9 cellular contexts compared by ENCODE assay signal in the genomic region with DNA sequence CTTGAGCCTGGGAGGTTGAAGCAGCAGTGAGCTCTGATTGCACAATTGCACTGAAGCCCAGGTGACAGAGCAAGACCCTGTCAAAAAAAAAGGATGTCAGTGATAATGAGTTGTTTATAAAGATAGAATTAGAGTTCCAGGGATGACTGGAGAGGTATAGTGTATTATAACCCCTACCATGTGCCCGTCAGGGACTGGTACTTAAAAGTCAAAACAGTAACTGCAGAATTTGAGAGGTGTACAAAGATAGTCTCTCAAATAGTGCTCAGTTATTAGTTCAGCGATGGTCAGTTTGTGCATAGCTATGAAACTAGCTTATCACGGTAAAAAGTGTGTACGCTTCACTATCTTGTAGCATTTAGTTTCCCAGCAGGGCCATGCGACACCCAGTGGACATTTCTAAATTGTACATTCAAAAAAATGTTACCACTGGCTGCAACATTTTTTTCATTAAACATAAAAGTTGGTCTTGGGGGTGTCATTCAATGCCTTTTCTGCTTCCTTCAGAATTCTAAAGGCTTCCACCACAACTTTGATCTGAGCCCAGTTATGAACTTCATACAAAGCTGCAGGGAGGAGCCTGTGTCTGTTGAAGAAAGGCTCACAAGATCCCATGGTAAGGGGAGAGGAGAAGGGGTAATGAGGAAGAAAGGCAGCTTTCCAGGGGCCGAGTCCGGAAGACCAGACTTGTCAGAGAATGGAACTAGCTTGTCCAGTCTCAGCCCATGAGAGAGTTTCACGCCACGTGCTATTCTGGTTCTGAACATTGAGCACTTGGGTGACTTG. TPM values are rescaled to one million over a fixed set of nuclear protein-coding genes. Genes with fewer than 3 reads are reported as not detected.
DNase-seq lines count a peak whose midpoint lies in the region; ATAC-seq and TF ChIP-seq lines count a peak whose summit lies in the region.
"Had no signal": no experiment of that assay in that cellular context is flagged by ENCODE, and none has a peak within 500 bp of the region (broad histone marks: within the 10 kb centered on the region; RNA-seq: fewer than 3 reads in every experiment).

No MANE protein-coding gene starts in this region.

- no peak overlapping the region; the same call in 1 of the 2 replicates for H2AFZ ChIP-seq in GM23248
- H2AFZ ChIP-seq in SK-N-SH (ENCODE audit: low read depth): no peak overlapping the region

- WGBS in GM23248 (ENCODE audit: low coverage in 1 of 2, low lambda C conversion rate in 2 of 2, missing lambda C conversion rate in 2 of 2), 2 experiments: 16% methylated on average over 9 of the region's 9 CpGs
- WGBS in SK-N-SH (ENCODE audit: low lambda C conversion rate): 33% methylated on average over 9 of the region's 9 CpGs

- CTCF ChIA-PET in SK-N-SH (lab: Yijun Ruan, JAX): interaction anchor here (0.8 to 2.0 kb wide), 3 partner anchors 12 to 33 kb away, joined by 4 to 8 read pairs (median 5); no protein-coding TSS in a partner anchor

- no peaks in the 10 kb centered on the region for H3K9me2 ChIP-seq in GM23248 (ENCODE audit: insufficient read depth)
- no peaks in the 10 kb centered on the region for H3K9me2 ChIP-seq in SK-N-SH

- TF ChIP-seq CTCF in AG10803 (conservative IDR thresholded peaks at IDR 0.05; ENCODE audit: low read length): peak; percentile 49
- peak; percentile 71 for TF ChIP-seq CTCF in SK-N-SH (IDR thresholded peaks at IDR 0.05)

- H3K4me3 ChIP-seq in AG10803 (ENCODE audit: low read length) (no peak overlapping the region), GM23248 (no peak overlapping the region), SK-N-SH (ENCODE audit: low read depth in 2 of 2, low read length in 1 of 2) (no peak overlapping the region)

- in situ Hi-C loops in GM23248 (cut with MboI): loop anchor here (10.0 kb wide), 1 partner anchor 175 kb away; no protein-coding TSS in a partner anchor

- H3K27me3 ChIP-seq in GM23248 (replicated peaks; ENCODE audit: insufficient read depth): no peaks in the 10 kb centered on the region
- H3K27me3 ChIP-seq in SK-N-SH (ENCODE audit: insufficient read depth): peaks cover 5% of the 10 kb centered on the region; the same call in 1 of the 2 replicates

- peak overlapping the region; percentile 35 for H3K4me2 ChIP-seq in GM23248 (ENCODE audit: unreplicated experiment)
- no peak overlapping the region for H3K4me2 ChIP-seq in SK-N-SH

- POLR2A ChIA-PET in SK-N-SH (lab: Yijun Ruan, JAX): no interaction called here

- no peak for ATAC-seq in GM19452 (IDR thresholded peaks at IDR 0.05; ENCODE audit: unreplicated experiment)

- H3K36me3 ChIP-seq in GM23248 (ENCODE audit: low read depth) (no peaks in the 10 kb centered on the region), SK-N-SH (replicated peaks in 1 of 2; ENCODE audit: control insufficient read depth in 1 of 2, insufficient read depth in 2 of 2, low read length in 1 of 2) (no peaks in the 10 kb centered on the region)

- H3F3A ChIP-seq in GM23248 (ENCODE audit: insufficient read depth) (no peaks in the 10 kb centered on the region), SK-N-SH (replicated peaks; ENCODE audit: insufficient read depth) (peaks cover 4% of the 10 kb centered on the region)

- no peaks in the 10 kb centered on the region for H3K4me1 ChIP-seq in GM23248 (ENCODE audit: insufficient read depth)
- no peaks in the 10 kb centered on the region; a peak in 1 of 4 replicates for H3K4me1 ChIP-seq in SK-N-SH (ENCODE audit: control insufficient read depth in 1 of 2, insufficient read depth in 2 of 2, low read depth in 1 of 2, low read length in 1 of 2)

- H3K79me2 ChIP-seq in GM23248 (ENCODE audit: insufficient read depth): no peaks in the 10 kb centered on the region
- H3K79me2 ChIP-seq in SK-N-SH (ENCODE audit: insufficient read depth): no peaks in the 10 kb centered on the region

- H3K9ac ChIP-seq in GM23248: no peak overlapping the region
- H3K9ac ChIP-seq in SK-N-SH: no peak overlapping the region

- no peaks in the 10 kb centered on the region for H4K20me1 ChIP-seq in GM23248 (ENCODE audit: insufficient read depth)
- H4K20me1 ChIP-seq in SK-N-SH (ENCODE audit: insufficient read depth): no peaks in the 10 kb centered on the region

- TF ChIP-seq RAD21 in SK-N-SH (IDR thresholded peaks at IDR 0.05; ENCODE audit: low read length): peak; percentile 45

- no peaks in the 10 kb centered on the region for H3K9me3 ChIP-seq in GM23248 (ENCODE audit: low read depth)
- no peaks in the 10 kb centered on the region for H3K9me3 ChIP-seq in SK-N-SH

- peak; percentile 24 for DNase-seq in AG10803 (ENCODE audit: low read depth)
- DNase-seq in GM23248: peak; percentile 57
- peak; percentile 39 for DNase-seq in SK-N-SH
- peak; percentile 3 for DNase-seq in germinal center (ENCODE audit: low spot score)
- DNase-seq in NCI-H1417 (lab: John Stamatoyannopoulos, UW): no peak
- DNase-seq in GM19240 (ENCODE audit: insufficient read length, low spot score): no peak
- DNase-seq in mesenteric fat pad (ENCODE audit: low spot score): no peak
- DNase-seq: NCI-H1694 had no signal

- H3K27ac ChIP-seq in GM23248: no peak overlapping the region
- no peak overlapping the region for H3K27ac ChIP-seq in SK-N-SH (ENCODE audit: low read depth in 2 of 2, low read length in 1 of 2)

- no peak for TF ChIP-seq EP300 in SK-N-SH (IDR thresholded peaks at IDR 0.05; ENCODE audit: borderline replicate concordance in 1 of 2, low read depth in 1 of 2, low read length in 1 of 2)

TF ChIP-seq in SK-N-SH, 30 proteins besides CTCF, POLR2A, EP300 and RAD21:
- TF ChIP-seq GABPA (IDR thresholded peaks at IDR 0.05; ENCODE audit: low read depth) (no peak), SMC3 (IDR thresholded peaks at IDR 0.05; ENCODE audit: low read depth, low read length) (0 out of 2 replicates have a peak, but pooled peaks have one; percentile 34), POLR2AphosphoS5 (IDR thresholded peaks at IDR 0.05; ENCODE audit: low read depth, low read length) (no peak), FOXM1 (IDR thresholded peaks at IDR 0.05; ENCODE audit: low read depth) (no peak), PBX3 (IDR thresholded peaks at IDR 0.05) (no peak), JUND (IDR thresholded peaks at IDR 0.05) (no peak), EZH2phosphoT487 (IDR thresholded peaks at IDR 0.05; ENCODE audit: borderline replicate concordance, low read depth) (no peak), CHD2 (IDR thresholded peaks at IDR 0.05; ENCODE audit: low read length, partially characterized antibody) (no peak), NFIC (IDR thresholded peaks at IDR 0.05; ENCODE audit: borderline replicate concordance) (no peak)

RNA-seq across cellular contexts. Expression of gene GYG2, which starts 9.2 kb away (rescaled TPM):
- total RNA-seq in GM23248 (2014; rRNA removed; shearing (Covaris generic)): 0.38 and 0.43 TPM in 2 replicates
- polyA plus RNA-seq in GM23248 (2016; fragmentation: Nextera tagmentation; extraction: Ambion mirVana): 0.86 and 1.2 TPM in 2 replicates
- 1.6 and 1.8 TPM in 2 replicates for polyA plus RNA-seq in SK-N-SH (2012; rRNA removed)
- 1.1 and 1.3 TPM in 2 replicates for polyA plus RNA-seq in SK-N-SH (2012; cell fraction: cytosol; rRNA removed)
- polyA plus RNA-seq in SK-N-SH (2012; cell fraction: nucleus; rRNA removed): 1.3 and 1.5 TPM in 2 replicates
- total RNA-seq in mesenteric fat pad: 377 TPM

Comparison
In these comparisons a context has a peak if more than half of its experiments do, and no peak if none do; other contexts are left out.
1. DNase-seq: peak in AG10803 (single experiment), GM23248 (single experiment), SK-N-SH (single experiment) and germinal center (single experiment); none in NCI-H1417 (0 of 3), GM19240 (single experiment) and mesenteric fat pad (single experiment).
2. RNA of gene GYG2, which starts 9.2 kb away (total RNA-seq): 377 TPM in mesenteric fat pad (single experiment); 0.38 to 0.43 TPM in GM23248; every median in the first group is over 100 times any median in the second.